ENCODE assay signal across 38 cellular contexts in genomic region chr18:45728341-45729010, GRCh38. TPM values are rescaled to one million over a fixed set of nuclear protein-coding genes. Genes with fewer than 3 reads are reported as not detected.
A peak's percentile ranks its signal among the peaks of the same experiment; 100 is the strongest.
DNase-seq lines count a peak whose midpoint lies in the region; ATAC-seq and TF ChIP-seq lines count a peak whose summit lies in the region.
"Had no signal": no experiment of that assay in that cellular context is flagged by ENCODE, and none has a peak within 500 bp of the region (broad histone marks: within the 10 kb centered on the region; RNA-seq: fewer than 3 reads in every experiment).

No MANE protein-coding gene starts in this region.

- intact Hi-C loops in IMR-90 (cut with micrococcal nuclease) = no loop called here

- peaks cover 24% of the 10 kb centered on the region for H3K9me1 ChIP-seq in IMR-90 (ENCODE audit: insufficient read depth, low read length)

- no peak overlapping the region for H2AK9ac ChIP-seq in IMR-90 (replicated peaks; ENCODE audit: low read depth, low read length, poor library complexity)

- in situ Hi-C loops in IMR-90 (cut with MboI; ENCODE audit: low sequenced_read_pairs) = no loop called here

- H3K4me1 ChIP-seq in IMR-90 (ENCODE audit: control insufficient read depth, insufficient read depth, low read length) = peaks cover 25% of the 10 kb centered on the region
- H3K4me1 ChIP-seq in mesenchymal stem cell (ENCODE audit: control insufficient read depth, insufficient read depth, low read depth, low read length) = peaks cover 23% of the 10 kb centered on the region
- H3K4me1 ChIP-seq: BLaER1 treated with 17β-estradiol and CSF1 and Interleukin-3, amounts not matched to agents 10 nM and 100 nM; Caco-2; gastroesophageal sphincter; prostate gland; right lobe of liver had no signal

- ATAC-seq in IMR-90 (ENCODE audit: low read depth) (no peak), HG02938 (IDR thresholded peaks at IDR 0.05; ENCODE audit: unreplicated experiment) (no peak)
- ATAC-seq: activated naive CD4-positive, alpha-beta T cell treated with anti-CD3 and anti-CD28 coated beads, Interleukin-2, amount 50 U/mL, for 72 hours; gastroesophageal sphincter; left cardiac atrium; mucosa of descending colon; natural killer cell; Panc1; right lobe of liver; stimulated activated naive CD8-positive, alpha-beta T cell treated with anti-CD3 and anti-CD28 coated beads, Interleukin-15, amount 100 ng/mL, for 72 hours had no signal

- H3K56ac ChIP-seq in IMR-90 (ENCODE audit: extremely low read depth, insufficient read depth, low read length) = no peak overlapping the region

- peak overlapping the region; percentile 50; the same call in 1 of the 2 replicates for H3K18ac ChIP-seq in IMR-90 (ENCODE audit: low read depth, low read length)
- no peak overlapping the region for H3K18ac ChIP-seq in mesenchymal stem cell (ENCODE audit: low read depth in 1 of 2, low read length in 2 of 2)

- WGBS in IMR-90 (ENCODE audit: extremely low coverage in 2 of 2, insufficient read length in 1 of 2), 2 experiments = no CpG with 5 or more reads among the region's 2 CpGs
- WGBS in mesenchymal stem cell = 77% methylated on average over 1 of the region's 2 CpGs

- H4K20me1 ChIP-seq in IMR-90 (ENCODE audit: insufficient read depth, low read length) = no peaks in the 10 kb centered on the region
- H4K20me1 ChIP-seq: BLaER1 treated with 17β-estradiol and CSF1 and Interleukin-3, amounts not matched to agents 10 nM and 100 nM had no signal

- CTCF ChIA-PET in BJ (lab: Yijun Ruan, JAX) = interaction anchor here (0.6 to 1.7 kb wide), 5 partner anchors 11 to 111 kb away, joined by 3 to 8 read pairs (median 3); no protein-coding TSS in a partner anchor
- CTCF ChIA-PET in IMR-90 (lab: Yijun Ruan, JAX) = interaction anchor here (1.4 kb wide), 1 partner anchor 64 kb away, joined by 3 read pairs; no protein-coding TSS in a partner anchor

- no peak overlapping the region for H2BK12ac ChIP-seq in mesenchymal stem cell (ENCODE audit: low read length in 2 of 2)

- H3K4me3 ChIP-seq in BJ (ENCODE audit: low read depth, low read length) (no peak overlapping the region), IMR-90 (ENCODE audit: insufficient read depth, low read depth, low read length) (no peak overlapping the region), mesenchymal stem cell (ENCODE audit: insufficient read depth in 1 of 2, low read depth in 1 of 2, low read length in 2 of 2) (peak overlapping the region in 1 of 2 experiments; percentile 80)
- H3K4me3 ChIP-seq: BLaER1 treated with 17β-estradiol and CSF1 and Interleukin-3, amounts not matched to agents 10 nM and 100 nM; cardiac muscle cell; gastroesophageal sphincter; MG63; mucosa of descending colon; right lobe of liver; thoracic aorta had no signal

- no peaks in the 10 kb centered on the region for H3K36me3 ChIP-seq in BJ (ENCODE audit: control insufficient read depth, insufficient read depth, low read length)
- no peaks in the 10 kb centered on the region for H3K36me3 ChIP-seq in IMR-90 (ENCODE audit: control insufficient read depth, insufficient read depth, low read length)
- peaks cover 3 to 36% of the 10 kb centered on the region in 2 experiments for H3K36me3 ChIP-seq in mesenchymal stem cell (ENCODE audit: control insufficient read depth in 1 of 2, insufficient read depth in 2 of 2, low read depth in 1 of 2, low read length in 2 of 2)
- H3K36me3 ChIP-seq: BLaER1 treated with 17β-estradiol and CSF1 and Interleukin-3, amounts not matched to agents 10 nM and 100 nM; cardiac muscle cell; gastroesophageal sphincter; MG63; prostate gland; right lobe of liver; thoracic aorta; WERI-Rb-1 had no signal

- H4K5ac ChIP-seq in IMR-90 (ENCODE audit: low read depth, low read length) = peak overlapping the region; percentile 70; the same call in 1 of the 2 replicates

- peaks cover 0 to 13% of the 10 kb centered on the region in 2 experiments; a peak in 1 of 4 replicates for H3K79me1 ChIP-seq in IMR-90 (ENCODE audit: low read depth in 1 of 2, low read length in 2 of 2)
- H3K79me1 ChIP-seq in mesenchymal stem cell (replicated peaks; ENCODE audit: low read length, poor library complexity, severe bottlenecking) = no peaks in the 10 kb centered on the region

- DNase-seq in BJ (ENCODE audit: low read depth) (peak; percentile 37), IMR-90 (peak; percentile 56), epithelial cell of prostate (ENCODE audit: low read depth, low spot score) (no peak), mesenchymal stem cell (no peak), SW 1271 (lab: John Stamatoyannopoulos, UW) (no peak)
- DNase-seq in activated T-cell treated with anti-CD3 and anti-CD28 coated beads, Interleukin-2, amount 50 U/mL, for 1 hour = no peak
- DNase-seq: activated CD4-positive, alpha-beta T cell treated with anti-CD3 and anti-CD28 coated beads for 48 hours; activated T-cell treated with anti-CD3 and anti-CD28 coated beads for 4 hours; anterior cingulate cortex; Caco-2; DMS79; effector CD4-positive, alpha-beta T cell; GF-D8; hippocampal formation; KG1; left cardiac atrium; MG63; mucosa of descending colon; natural killer cell; NCI-H1105; NCI-H2029; NCI-H345; NCI-H748 treated with DMSO at 0.1 percent for 48 hours; nucleus accumbens; right lobe of liver; SHP77; stimulated activated naive CD8-positive, alpha-beta T cell treated with anti-CD3 and anti-CD28 coated beads, Interleukin-15, amount 100 ng/mL, for 72 hours; WERI-Rb-1 had no signal

- no peak for TF ChIP-seq POLR2A in IMR-90 (IDR thresholded peaks at IDR 0.05; ENCODE audit: low read depth, low read length)

- dilution Hi-C loops in IMR-90 (cut with HindIII; ENCODE audit: low sequenced_read_pairs, unreplicated experiment) = no loop called here

- H2AK5ac ChIP-seq in IMR-90 (ENCODE audit: low read depth, low read length) = peak overlapping the region; percentile 82
- H2AK5ac ChIP-seq in mesenchymal stem cell (ENCODE audit: low read length, severe bottlenecking) = peak overlapping the region; percentile 86

- H3K23ac ChIP-seq in IMR-90 (ENCODE audit: low read depth, low read length) (no peak overlapping the region), mesenchymal stem cell (ENCODE audit: low read length in 2 of 2) (no peak overlapping the region)

- H3K27ac ChIP-seq in IMR-90 (ENCODE audit: insufficient read depth, low read length) (no peak overlapping the region), epithelial cell of prostate (peak overlapping the region; percentile 54), mesenchymal stem cell (ENCODE audit: low read length, poor library complexity, severe bottlenecking) (peak overlapping the region; percentile 53)
- H3K27ac ChIP-seq: BLaER1 treated with 17β-estradiol and CSF1 and Interleukin-3, amounts not matched to agents 10 nM and 100 nM; cardiac muscle cell; gastroesophageal sphincter; right lobe of liver; thoracic aorta; WERI-Rb-1 had no signal

- H3K4me2 ChIP-seq in IMR-90 (ENCODE audit: low read depth, low read length) (no peak overlapping the region), mesenchymal stem cell (ENCODE audit: low read length, poor library complexity, severe bottlenecking) (no peak overlapping the region)
- H3K4me2 ChIP-seq: BLaER1 treated with 17β-estradiol and CSF1 and Interleukin-3, amounts not matched to agents 10 nM and 100 nM had no signal

- peak overlapping the region; percentile 85 for H4K91ac ChIP-seq in IMR-90 (ENCODE audit: insufficient read depth, low read depth, low read length)
- H4K91ac ChIP-seq in mesenchymal stem cell (ENCODE audit: low read length) = no peak overlapping the region

- H2BK120ac ChIP-seq in IMR-90 (ENCODE audit: low read depth, low read length) (peak overlapping the region; percentile 84), mesenchymal stem cell (ENCODE audit: low read depth, low read length) (no peak overlapping the region)

- POLR2A ChIA-PET in BJ (lab: Charles Lee) (no interaction called here), IMR-90 (lab: Charles Lee; ENCODE audit: unreplicated experiment) (no interaction called here)

- H2BK5ac ChIP-seq in IMR-90 (ENCODE audit: low read depth, low read length, poor library complexity, severe bottlenecking) = peak overlapping the region; percentile 17
- no peak overlapping the region for H2BK5ac ChIP-seq in mesenchymal stem cell (ENCODE audit: low read depth, low read length, poor library complexity, severe bottlenecking)

- no TSS peak for BruUV-seq in IMR-90 (replicated peaks; lab: Mats Ljungman, UMichigan)

- H3K9ac ChIP-seq in IMR-90 (ENCODE audit: low read depth, low read length) (no peak overlapping the region), mesenchymal stem cell (ENCODE audit: low read length) (no peak overlapping the region)
- H3K9ac ChIP-seq: BLaER1 treated with 17β-estradiol and CSF1 and Interleukin-3, amounts not matched to agents 10 nM and 100 nM had no signal

- H3K9me3 ChIP-seq in IMR-90 (ENCODE audit: control insufficient read depth, insufficient read depth, low read length) (no peaks in the 10 kb centered on the region), mesenchymal stem cell (ENCODE audit: control insufficient read depth, low read length) (no peaks in the 10 kb centered on the region)
- H3K9me3 ChIP-seq: BLaER1 treated with 17β-estradiol and CSF1 and Interleukin-3, amounts not matched to agents 10 nM and 100 nM; Caco-2; gastroesophageal sphincter; MG63; mucosa of descending colon; prostate gland; right lobe of liver; thoracic aorta had no signal

- H2BK20ac ChIP-seq in IMR-90 (ENCODE audit: low read depth, low read length) = peak overlapping the region; percentile 87

- H3K4ac ChIP-seq in IMR-90 (ENCODE audit: low read depth, low read length) (peak overlapping the region; percentile 83), mesenchymal stem cell (ENCODE audit: low read depth in 1 of 2, low read length in 2 of 2) (no peak overlapping the region)

- H3K27me3 ChIP-seq in BJ (ENCODE audit: control insufficient read depth, insufficient read depth, low read length) = no peaks in the 10 kb centered on the region
- no peaks in the 10 kb centered on the region for H3K27me3 ChIP-seq in IMR-90 (ENCODE audit: control insufficient read depth, insufficient read depth, low read length)
- H3K27me3 ChIP-seq in mesenchymal stem cell (ENCODE audit: control insufficient read depth in 1 of 2, insufficient read depth in 1 of 2, low read length in 2 of 2) = no peaks in the 10 kb centered on the region
- H3K27me3 ChIP-seq: BLaER1 treated with 17β-estradiol and CSF1 and Interleukin-3, amounts not matched to agents 10 nM and 100 nM; cardiac muscle cell; gastroesophageal sphincter; MG63; right lobe of liver had no signal

- H4K8ac ChIP-seq in IMR-90 (ENCODE audit: low read depth in 2 of 2, low read length in 2 of 2) (peak overlapping the region in 1 of 2 experiments; percentile 31; a peak in 2 of 4 replicates), mesenchymal stem cell (ENCODE audit: low read length) (no peak overlapping the region)

- H3K14ac ChIP-seq in IMR-90 (replicated peaks; ENCODE audit: low read depth, low read length) = peak overlapping the region; percentile 61; the same call in 1 of the 2 replicates
- H3K14ac ChIP-seq in mesenchymal stem cell (ENCODE audit: low read length in 2 of 2) = no peak overlapping the region

- TF ChIP-seq CTCF in BJ (IDR thresholded peaks at IDR 0.05; ENCODE audit: insufficient read depth, low read depth, low read length) (no peak), IMR-90 (conservative IDR thresholded peaks at IDR 0.05; ENCODE audit: low read depth, low read length) (no peak)

- TF ChIP-seq RAD21 in IMR-90 (IDR thresholded peaks at IDR 0.05; ENCODE audit: low read length) = no peak

- H2AFZ ChIP-seq in IMR-90 (replicated peaks; ENCODE audit: low read length, poor library complexity) (no peak overlapping the region), mesenchymal stem cell (ENCODE audit: low read depth, low read length) (no peak overlapping the region)

- peak overlapping the region; percentile 87; the same call in 2 of the 3 replicates for H2BK15ac ChIP-seq in IMR-90 (ENCODE audit: low read depth, low read length)
- no peak overlapping the region for H2BK15ac ChIP-seq in mesenchymal stem cell (ENCODE audit: low read depth, poor library complexity, severe bottlenecking)

RNA-seq across cellular contexts. Expression of gene SLC14A1, which starts 4.5 kb away (rescaled TPM):
- polyA plus RNA-seq in BJ (2011; rRNA removed) (0.63 and 0.77 TPM in 2 replicates), IMR-90 (2012; rRNA removed) (18.3 and 20.5 TPM in 2 replicates)
- 0.26 and 0.85 TPM in 2 replicates for polyA minus RNA-seq in BJ (2011; rRNA and poly(A)+ RNA removed)
- total RNA-seq in IMR-90 (2012; rRNA removed) = 21.7 and 31.9 TPM in 2 replicates
- polyA plus RNA-seq in IMR-90 (2012; cell fraction: cytosol; rRNA removed) = 24.8 and 32.4 TPM in 2 replicates
- 45.7 and 80.2 TPM in 2 replicates for polyA plus RNA-seq in IMR-90 (2012; cell fraction: nucleus; rRNA removed; ENCODE audit: low replicate concordance)
- polyA plus RNA-seq in mesenchymal stem cell (2013, experiment 1 of 2) = 1.1 TPM
- polyA plus RNA-seq in mesenchymal stem cell (2013, experiment 2 of 2) = 1.3 TPM
- total RNA-seq: A673, Caco-2, cardiac muscle cell, lung microvascular endothelial cell had no signal
- polyA plus RNA-seq: cardiac muscle cell had no signal

Comparison
In these comparisons a context has a peak if more than half of its experiments do, and no peak if none do; other contexts are left out.
1. DNase-seq: peak in BJ (single experiment) and IMR-90 (single experiment); none in epithelial cell of prostate (single experiment), mesenchymal stem cell (single experiment), activated T-cell treated with anti-CD3 and anti-CD28 coated beads, Interleukin-2, amount 50 U/mL, for 1 hour (single experiment) and SW 1271 (0 of 2).
2. RNA of gene SLC14A1, which starts 4.5 kb away (polyA plus RNA-seq): 18.3 to 80.2 TPM in IMR-90; 0.63 to 0.77 TPM in BJ; every median in the first group is over 10 times any median in the second.